32 cellular contexts compared by ENCODE assay signal in genomic region chr19:48609571-48610108, GRCh38. TPM values are rescaled to one million over a fixed set of nuclear protein-coding genes. Genes with fewer than 3 reads are reported as not detected.
"Had no signal": no experiment of that assay in that cellular context is flagged by ENCODE, and none has a peak within 500 bp of the region (broad histone marks: within the 10 kb centered on the region; RNA-seq: fewer than 3 reads in every experiment).

No MANE protein-coding gene starts in this region.

- H3K36me3 ChIP-seq: colonic mucosa, esophagus squamous epithelium had no signal

- H3K4me3 ChIP-seq: body of pancreas, colonic mucosa, esophagus squamous epithelium, gastroesophageal sphincter, heart right ventricle, hepatocyte had no signal

- H3K27ac ChIP-seq: body of pancreas, colonic mucosa, epithelial cell of prostate, esophagus squamous epithelium, gastroesophageal sphincter, heart right ventricle, hepatocyte, VCaP had no signal

- H3K36me3 Mint-ChIP-seq: activated naive CD4-positive, alpha-beta T cell treated with anti-CD3 and anti-CD28 coated beads, Interleukin-2, amount 50 U/mL, for 72 hours; activated naive CD8-positive, alpha-beta T cell treated with anti-CD3 and anti-CD28 coated beads, Interleukin-2, amount 10 ng/mL, durations not matched to agents 7 days and 5 days; WTC11 had no signal

- H3K27me3 Mint-ChIP-seq: activated CD4-positive, alpha-beta memory T cell treated with anti-CD3 and anti-CD28 coated beads, Interleukin-2, amount 10 ng/mL, durations not matched to agents 7 days and 5 days; activated CD4-positive, alpha-beta T cell treated with anti-CD3 and anti-CD28 coated beads, Interleukin-2, amount 10 ng/mL, durations not matched to agents 7 days and 5 days; activated naive CD4-positive, alpha-beta T cell treated with anti-CD3 and anti-CD28 coated beads, Interleukin-2, amount 10 ng/mL, durations not matched to agents 7 days and 5 days; activated naive CD8-positive, alpha-beta T cell treated with anti-CD3 and anti-CD28 coated beads, Interleukin-2, amount 10 ng/mL, durations not matched to agents 7 days and 5 days; activated T-cell treated with anti-CD3 and anti-CD28 coated beads, Interleukin-2, amount 50 U/mL, for 24 hours had no signal

- ATAC-seq: body of pancreas, gastroesophageal sphincter had no signal

- H3K4me3 Mint-ChIP-seq: activated CD4-positive, alpha-beta memory T cell treated with anti-CD3 and anti-CD28 coated beads, Interleukin-2, amount 10 ng/mL, durations not matched to agents 7 days and 5 days; activated CD4-positive, alpha-beta T cell treated with anti-CD3 and anti-CD28 coated beads, Interleukin-2, amount 10 ng/mL, durations not matched to agents 7 days and 5 days; activated naive CD4-positive, alpha-beta T cell treated with anti-CD3 and anti-CD28 coated beads, Interleukin-2, amount 10 ng/mL, durations not matched to agents 7 days and 5 days; activated T-cell treated with anti-CD3 and anti-CD28 coated beads, Interleukin-2, amount 50 U/mL, for 24 hours had no signal

- H3K9me3 Mint-ChIP-seq: activated CD4-positive, alpha-beta memory T cell treated with anti-CD3 and anti-CD28 coated beads, Interleukin-2, amount 10 ng/mL, durations not matched to agents 7 days and 5 days; activated CD4-positive, alpha-beta T cell treated with anti-CD3 and anti-CD28 coated beads, Interleukin-2, amount 10 ng/mL, durations not matched to agents 7 days and 5 days; activated naive CD4-positive, alpha-beta T cell treated with anti-CD3 and anti-CD28 coated beads, Interleukin-2, amount 10 ng/mL, durations not matched to agents 7 days and 5 days; activated naive CD4-positive, alpha-beta T cell treated with anti-CD3 and anti-CD28 coated beads, Interleukin-2, amount 50 U/mL, for 72 hours; activated naive CD8-positive, alpha-beta T cell treated with anti-CD3 and anti-CD28 coated beads, Interleukin-2, amount 10 ng/mL, durations not matched to agents 7 days and 5 days; activated T-cell treated with anti-CD3 and anti-CD28 coated beads, Interleukin-2, amount 50 U/mL, for 24 hours; activated T-cell treated with anti-CD3 and anti-CD28 coated beads, Interleukin-2, amount 50 U/mL, for 72 hours; WTC11 had no signal

- H3K27me3 ChIP-seq: body of pancreas, colonic mucosa, esophagus squamous epithelium, gastroesophageal sphincter, heart right ventricle, hepatocyte had no signal

- H2AFZ ChIP-seq: hepatocyte had no signal

- H3K4me2 ChIP-seq: hepatocyte had no signal

- H3K27ac Mint-ChIP-seq: activated naive CD4-positive, alpha-beta T cell treated with anti-CD3 and anti-CD28 coated beads, Interleukin-2, amount 50 U/mL, for 72 hours; activated T-cell treated with anti-CD3 and anti-CD28 coated beads, Interleukin-2, amount 50 U/mL, for 72 hours; WTC11 had no signal

- H3K9me3 ChIP-seq: body of pancreas, colonic mucosa, esophagus squamous epithelium, gastroesophageal sphincter, heart right ventricle had no signal

- DNase-seq: activated CD4-positive, alpha-beta memory T cell treated with anti-CD3 and anti-CD28 coated beads, Interleukin-2, amount 10 ng/mL, durations not matched to agents 7 days and 5 days; activated CD4-positive, alpha-beta T cell treated with anti-CD3 and anti-CD28 coated beads for 1 hour; activated CD4-positive, alpha-beta T cell treated with anti-CD3 and anti-CD28 coated beads for 4 hours; activated CD4-positive, alpha-beta T cell treated with anti-CD3 and anti-CD28 coated beads, Interleukin-2, amount 10 ng/mL, durations not matched to agents 7 days and 5 days; activated CD4-positive, alpha-beta T cell treated with anti-CD3 and anti-CD28 coated beads, Interleukin-2, amount 50 U/mL, for 4 hours; activated CD8-positive, alpha-beta memory T cell treated with anti-CD3 and anti-CD28 coated beads, Interleukin-2, amount 50 U/mL, for 48 hours; activated gamma-delta T cell; activated naive CD4-positive, alpha-beta T cell treated with anti-CD3 and anti-CD28 coated beads, Interleukin-2, amount 10 ng/mL, durations not matched to agents 7 days and 5 days; activated naive CD8-positive, alpha-beta T cell treated with anti-CD3 and anti-CD28 coated beads, Interleukin-2, amount 10 ng/mL, durations not matched to agents 7 days and 5 days; activated T-cell treated with anti-CD3 and anti-CD28 coated beads for 4 hours; activated T-cell treated with anti-CD3 and anti-CD28 coated beads, Interleukin-2, amount 50 U/mL, for 24 hours; activated T-cell treated with anti-CD3 and anti-CD28 coated beads, Interleukin-2, amount 50 U/mL, for 72 hours; body of pancreas; cerebellar nuclear complex; colonic mucosa; effector CD8-positive, alpha-beta T cell; esophagus squamous epithelium; foreskin melanocyte; heart right ventricle; T-helper 9 cell had no signal

- H3K4me1 ChIP-seq: body of pancreas, colonic mucosa had no signal

RNA-seq across cellular contexts. Expression of gene SPACA4, which starts 3.1 kb away (rescaled TPM):
- total RNA-seq: activated CD4-positive, alpha-beta memory T cell treated with anti-CD3 and anti-CD28 coated beads, Interleukin-2, amount 10 ng/mL, durations not matched to agents 7 days and 5 days; activated CD4-positive, alpha-beta T cell treated with anti-CD3 and anti-CD28 coated beads, Interleukin-2, amount 10 ng/mL, durations not matched to agents 7 days and 5 days; activated naive CD4-positive, alpha-beta T cell treated with anti-CD3 and anti-CD28 coated beads, Interleukin-2, amount 50 U/mL, for 72 hours; activated naive CD8-positive, alpha-beta T cell treated with anti-CD3 and anti-CD28 coated beads, Interleukin-2, amount 10 ng/mL, durations not matched to agents 7 days and 5 days; activated T-cell treated with anti-CD3 and anti-CD28 coated beads, Interleukin-2, amount 50 U/mL, for 72 hours; body of pancreas; dermis microvascular lymphatic vessel endothelial cell; endothelial cell of umbilical vein; fibroblast of lung; fibroblast of villous mesenchyme; gastroesophageal sphincter; glomerular endothelial cell; heart right ventricle; hepatocyte; T-helper 2 cell treated with Interferon-gamma antibody and Interleukin-4, amounts not matched to agents 100 ng/mL and 5 ng/mL, for 36 hours; WTC11 had no signal

RNA-seq across cellular contexts. Expression of gene FAM83E, which starts 5.2 kb away (rescaled TPM):
- total RNA-seq: glomerular endothelial cell, heart right ventricle had no signal
